ENCODE assay signal across 1 cellular context in the genomic region with DNA sequence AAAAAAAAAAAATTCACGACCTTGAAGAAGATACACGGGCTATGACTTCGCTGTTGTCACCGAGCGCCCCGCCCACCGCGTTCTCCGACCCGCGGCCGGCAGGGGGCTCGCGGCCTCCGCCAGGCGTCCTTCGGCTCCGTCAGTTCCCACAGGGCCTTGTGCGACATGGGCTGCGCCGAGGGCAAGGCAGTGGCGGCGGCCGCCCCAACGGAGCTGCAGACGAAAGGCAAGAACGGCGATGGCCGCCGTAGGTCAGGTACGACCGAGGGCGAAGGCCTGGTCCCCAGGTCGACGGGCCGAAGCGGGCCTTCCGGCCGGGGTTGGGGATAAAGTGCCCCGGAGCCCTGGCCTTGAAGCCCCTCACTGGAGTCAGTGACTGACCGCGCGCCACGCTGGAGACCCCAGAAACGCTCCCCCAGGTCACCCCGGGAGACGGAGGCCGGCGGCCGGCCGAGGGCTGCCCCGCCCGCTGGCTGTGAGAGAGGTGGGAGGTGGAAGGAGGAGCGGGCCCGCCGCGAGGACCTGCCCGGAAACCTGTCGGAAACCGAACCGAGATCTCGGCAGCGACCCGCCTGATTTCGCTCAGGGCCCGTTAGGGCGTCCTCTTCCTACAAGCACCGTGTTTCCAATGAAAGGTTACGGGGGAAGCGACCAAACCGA.
A peak's percentile ranks its signal among the peaks of the same experiment; 100 is the strongest.
TF ChIP-seq lines count a peak whose summit lies in the region.

A gene (plus strand): TSS at position 142 of the 660 bp plus-strand sequence. CDS start 24 bp downstream, at position 166.

TF ChIP-seq in HepG2, 621 proteins besides CTCF, POLR2A, EP300 and RAD21 (continued from another document and continues in another):
- TF ChIP-seq, protein P1, sequence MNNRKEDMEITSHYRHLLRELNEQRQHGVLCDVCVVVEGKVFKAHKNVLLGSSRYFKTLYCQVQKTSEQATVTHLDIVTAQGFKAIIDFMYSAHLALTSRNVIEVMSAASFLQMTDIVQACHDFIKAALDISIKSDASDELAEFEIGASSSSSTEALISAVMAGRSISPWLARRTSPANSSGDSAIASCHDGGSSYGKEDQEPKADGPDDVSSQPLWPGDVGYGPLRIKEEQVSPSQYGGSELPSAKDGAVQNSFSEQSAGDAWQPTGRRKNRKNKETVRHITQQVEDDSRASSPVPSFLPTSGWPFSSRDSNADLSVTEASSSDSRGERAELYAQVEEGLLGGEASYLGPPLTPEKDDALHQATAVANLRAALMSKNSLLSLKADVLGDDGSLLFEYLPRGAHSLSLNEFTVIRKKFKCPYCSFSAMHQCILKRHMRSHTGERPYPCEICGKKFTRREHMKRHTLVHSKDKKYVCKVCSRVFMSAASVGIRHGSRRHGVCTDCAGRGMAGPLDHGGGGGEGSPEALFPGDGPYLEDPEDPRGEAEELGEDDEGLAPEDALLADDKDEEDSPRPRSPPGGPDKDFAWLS (CRISPR knock-in tag; IDR thresholded peaks at IDR 0.05; ENCODE audit: borderline replicate concordance) = no peak
- TF ChIP-seq ZNF317 (CRISPR knock-in tag; IDR thresholded peaks at IDR 0.05) (no peak), ZNF143 (CRISPR knock-in tag; IDR thresholded peaks at IDR 0.05) (peak; percentile 48; the same call in 1 of the 2 replicates), ZFP36L1 (CRISPR knock-in tag; IDR thresholded peaks at IDR 0.05) (0 out of 2 replicates have a peak, but pooled peaks have one; percentile 31), STAG1 (CRISPR knock-in tag; IDR thresholded peaks at IDR 0.05) (peak; percentile 76), ZFY (CRISPR knock-in tag; IDR thresholded peaks at IDR 0.05) (peak; percentile 50; the same call in 1 of the 2 replicates), FOXK2 (IDR thresholded peaks at IDR 0.05) (no peak), SALL1 (CRISPR knock-in tag; IDR thresholded peaks at IDR 0.05) (peak; percentile 36), ZBTB20 (CRISPR knock-in tag; IDR thresholded peaks at IDR 0.05; ENCODE audit: borderline replicate concordance, low read depth) (no peak), ZNF891 (CRISPR knock-in tag; IDR thresholded peaks at IDR 0.05) (no peak), ZNF883 (CRISPR knock-in tag; IDR thresholded peaks at IDR 0.05; ENCODE audit: not compliant biosample characterization) (peak; percentile 66), MATR3 (CRISPR knock-in tag; IDR thresholded peaks at IDR 0.05) (no peak), ZNF788 (CRISPR knock-in tag; IDR thresholded peaks at IDR 0.05; ENCODE audit: borderline replicate concordance) (no peak), ZMYM3 (CRISPR knock-in tag; IDR thresholded peaks at IDR 0.05) (no peak), NCOA1 (CRISPR knock-in tag; IDR thresholded peaks at IDR 0.05) (no peak), ERF (CRISPR knock-in tag; IDR thresholded peaks at IDR 0.05) (no peak), ZFP82 (CRISPR knock-in tag; IDR thresholded peaks at IDR 0.05; ENCODE audit: borderline replicate concordance) (no peak), KDM5B (CRISPR knock-in tag; IDR thresholded peaks at IDR 0.05; ENCODE audit: borderline replicate concordance) (peak; percentile 22; the same call in 1 of the 2 replicates), NR2C2 (CRISPR knock-in tag; IDR thresholded peaks at IDR 0.05; ENCODE audit: borderline replicate concordance) (no peak), TGIF2 (CRISPR knock-in tag; IDR thresholded peaks at IDR 0.05) (0 out of 2 replicates have a peak, but pooled peaks have one; percentile 31), TBP (CRISPR knock-in tag; IDR thresholded peaks at IDR 0.05) (no peak), CCAR2 (optimal IDR thresholded peaks at IDR 0.05; ENCODE audit: low read depth, low read length) (no peak), GZF1 (CRISPR knock-in tag; IDR thresholded peaks at IDR 0.05) (no peak), ZNF7 (CRISPR knock-in tag; IDR thresholded peaks at IDR 0.05) (no peak)
- TF ChIP-seq, protein P2, sequence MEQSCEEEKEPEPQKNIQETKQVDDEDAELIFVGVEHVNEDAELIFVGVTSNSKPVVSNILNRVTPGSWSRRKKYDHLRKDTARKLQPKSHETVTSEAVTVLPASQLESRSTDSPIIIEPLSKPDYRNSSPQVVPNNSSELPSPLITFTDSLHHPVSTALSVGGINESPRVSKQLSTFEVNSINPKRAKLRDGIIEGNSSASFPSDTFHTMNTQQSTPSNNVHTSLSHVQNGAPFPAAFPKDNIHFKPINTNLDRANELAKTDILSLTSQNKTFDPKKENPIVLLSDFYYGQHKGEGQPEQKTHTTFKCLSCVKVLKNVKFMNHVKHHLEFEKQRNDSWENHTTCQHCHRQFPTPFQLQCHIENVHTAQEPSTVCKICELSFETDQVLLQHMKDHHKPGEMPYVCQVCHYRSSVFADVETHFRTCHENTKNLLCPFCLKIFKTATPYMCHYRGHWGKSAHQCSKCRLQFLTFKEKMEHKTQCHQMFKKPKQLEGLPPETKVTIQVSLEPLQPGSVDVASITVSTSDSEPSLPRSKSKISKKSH (CRISPR knock-in tag; IDR thresholded peaks at IDR 0.05; ENCODE audit: borderline replicate concordance) = no peak
- TF ChIP-seq, protein P3, sequence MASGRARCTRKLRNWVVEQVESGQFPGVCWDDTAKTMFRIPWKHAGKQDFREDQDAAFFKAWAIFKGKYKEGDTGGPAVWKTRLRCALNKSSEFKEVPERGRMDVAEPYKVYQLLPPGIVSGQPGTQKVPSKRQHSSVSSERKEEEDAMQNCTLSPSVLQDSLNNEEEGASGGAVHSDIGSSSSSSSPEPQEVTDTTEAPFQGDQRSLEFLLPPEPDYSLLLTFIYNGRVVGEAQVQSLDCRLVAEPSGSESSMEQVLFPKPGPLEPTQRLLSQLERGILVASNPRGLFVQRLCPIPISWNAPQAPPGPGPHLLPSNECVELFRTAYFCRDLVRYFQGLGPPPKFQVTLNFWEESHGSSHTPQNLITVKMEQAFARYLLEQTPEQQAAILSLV (CRISPR knock-in tag; IDR thresholded peaks at IDR 0.05; ENCODE audit: borderline replicate concordance) = no peak
- TF ChIP-seq, protein P4, sequence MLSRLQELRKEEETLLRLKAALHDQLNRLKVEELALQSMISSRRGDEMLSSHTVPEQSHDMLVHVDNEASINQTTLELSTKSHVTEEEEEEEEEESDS (CRISPR knock-in tag; IDR thresholded peaks at IDR 0.05; ENCODE audit: borderline replicate concordance) = no peak
- TF ChIP-seq, protein P5, sequence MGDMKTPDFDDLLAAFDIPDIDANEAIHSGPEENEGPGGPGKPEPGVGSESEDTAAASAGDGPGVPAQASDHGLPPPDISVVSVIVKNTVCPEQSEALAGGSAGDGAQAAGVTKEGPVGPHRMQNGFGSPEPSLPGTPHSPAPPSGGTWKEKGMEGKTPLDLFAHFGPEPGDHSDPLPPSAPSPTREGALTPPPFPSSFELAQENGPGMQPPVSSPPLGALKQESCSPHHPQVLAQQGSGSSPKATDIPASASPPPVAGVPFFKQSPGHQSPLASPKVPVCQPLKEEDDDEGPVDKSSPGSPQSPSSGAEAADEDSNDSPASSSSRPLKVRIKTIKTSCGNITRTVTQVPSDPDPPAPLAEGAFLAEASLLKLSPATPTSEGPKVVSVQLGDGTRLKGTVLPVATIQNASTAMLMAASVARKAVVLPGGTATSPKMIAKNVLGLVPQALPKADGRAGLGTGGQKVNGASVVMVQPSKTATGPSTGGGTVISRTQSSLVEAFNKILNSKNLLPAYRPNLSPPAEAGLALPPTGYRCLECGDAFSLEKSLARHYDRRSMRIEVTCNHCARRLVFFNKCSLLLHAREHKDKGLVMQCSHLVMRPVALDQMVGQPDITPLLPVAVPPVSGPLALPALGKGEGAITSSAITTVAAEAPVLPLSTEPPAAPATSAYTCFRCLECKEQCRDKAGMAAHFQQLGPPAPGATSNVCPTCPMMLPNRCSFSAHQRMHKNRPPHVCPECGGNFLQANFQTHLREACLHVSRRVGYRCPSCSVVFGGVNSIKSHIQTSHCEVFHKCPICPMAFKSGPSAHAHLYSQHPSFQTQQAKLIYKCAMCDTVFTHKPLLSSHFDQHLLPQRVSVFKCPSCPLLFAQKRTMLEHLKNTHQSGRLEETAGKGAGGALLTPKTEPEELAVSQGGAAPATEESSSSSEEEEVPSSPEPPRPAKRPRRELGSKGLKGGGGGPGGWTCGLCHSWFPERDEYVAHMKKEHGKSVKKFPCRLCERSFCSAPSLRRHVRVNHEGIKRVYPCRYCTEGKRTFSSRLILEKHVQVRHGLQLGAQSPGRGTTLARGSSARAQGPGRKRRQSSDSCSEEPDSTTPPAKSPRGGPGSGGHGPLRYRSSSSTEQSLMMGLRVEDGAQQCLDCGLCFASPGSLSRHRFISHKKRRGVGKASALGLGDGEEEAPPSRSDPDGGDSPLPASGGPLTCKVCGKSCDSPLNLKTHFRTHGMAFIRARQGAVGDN (CRISPR knock-in tag; IDR thresholded peaks at IDR 0.05) = peak; percentile 82
- TF ChIP-seq, protein P6, sequence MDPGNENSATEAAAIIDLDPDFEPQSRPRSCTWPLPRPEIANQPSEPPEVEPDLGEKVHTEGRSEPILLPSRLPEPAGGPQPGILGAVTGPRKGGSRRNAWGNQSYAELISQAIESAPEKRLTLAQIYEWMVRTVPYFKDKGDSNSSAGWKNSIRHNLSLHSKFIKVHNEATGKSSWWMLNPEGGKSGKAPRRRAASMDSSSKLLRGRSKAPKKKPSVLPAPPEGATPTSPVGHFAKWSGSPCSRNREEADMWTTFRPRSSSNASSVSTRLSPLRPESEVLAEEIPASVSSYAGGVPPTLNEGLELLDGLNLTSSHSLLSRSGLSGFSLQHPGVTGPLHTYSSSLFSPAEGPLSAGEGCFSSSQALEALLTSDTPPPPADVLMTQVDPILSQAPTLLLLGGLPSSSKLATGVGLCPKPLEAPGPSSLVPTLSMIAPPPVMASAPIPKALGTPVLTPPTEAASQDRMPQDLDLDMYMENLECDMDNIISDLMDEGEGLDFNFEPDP (CRISPR knock-in tag; conservative IDR thresholded peaks at IDR 0.05) = no peak
- TF ChIP-seq, protein P7, sequence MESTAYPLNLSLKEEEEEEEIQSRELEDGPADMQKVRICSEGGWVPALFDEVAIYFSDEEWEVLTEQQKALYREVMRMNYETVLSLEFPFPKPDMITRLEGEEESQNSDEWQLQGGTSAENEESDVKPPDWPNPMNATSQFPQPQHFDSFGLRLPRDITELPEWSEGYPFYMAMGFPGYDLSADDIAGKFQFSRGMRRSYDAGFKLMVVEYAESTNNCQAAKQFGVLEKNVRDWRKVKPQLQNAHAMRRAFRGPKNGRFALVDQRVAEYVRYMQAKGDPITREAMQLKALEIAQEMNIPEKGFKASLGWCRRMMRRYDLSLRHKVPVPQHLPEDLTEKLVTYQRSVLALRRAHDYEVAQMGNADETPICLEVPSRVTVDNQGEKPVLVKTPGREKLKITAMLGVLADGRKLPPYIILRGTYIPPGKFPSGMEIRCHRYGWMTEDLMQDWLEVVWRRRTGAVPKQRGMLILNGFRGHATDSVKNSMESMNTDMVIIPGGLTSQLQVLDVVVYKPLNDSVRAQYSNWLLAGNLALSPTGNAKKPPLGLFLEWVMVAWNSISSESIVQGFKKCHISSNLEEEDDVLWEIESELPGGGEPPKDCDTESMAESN (CRISPR knock-in tag; conservative IDR thresholded peaks at IDR 0.05) = 0 out of 2 replicates have a peak, but pooled peaks have one; percentile 52
- TF ChIP-seq, protein P8, sequence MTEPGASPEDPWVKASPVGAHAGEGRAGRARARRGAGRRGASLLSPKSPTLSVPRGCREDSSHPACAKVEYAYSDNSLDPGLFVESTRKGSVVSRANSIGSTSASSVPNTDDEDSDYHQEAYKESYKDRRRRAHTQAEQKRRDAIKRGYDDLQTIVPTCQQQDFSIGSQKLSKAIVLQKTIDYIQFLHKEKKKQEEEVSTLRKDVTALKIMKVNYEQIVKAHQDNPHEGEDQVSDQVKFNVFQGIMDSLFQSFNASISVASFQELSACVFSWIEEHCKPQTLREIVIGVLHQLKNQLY (CRISPR knock-in tag; IDR thresholded peaks at IDR 0.05) = no peak
- TF ChIP-seq, protein P9, sequence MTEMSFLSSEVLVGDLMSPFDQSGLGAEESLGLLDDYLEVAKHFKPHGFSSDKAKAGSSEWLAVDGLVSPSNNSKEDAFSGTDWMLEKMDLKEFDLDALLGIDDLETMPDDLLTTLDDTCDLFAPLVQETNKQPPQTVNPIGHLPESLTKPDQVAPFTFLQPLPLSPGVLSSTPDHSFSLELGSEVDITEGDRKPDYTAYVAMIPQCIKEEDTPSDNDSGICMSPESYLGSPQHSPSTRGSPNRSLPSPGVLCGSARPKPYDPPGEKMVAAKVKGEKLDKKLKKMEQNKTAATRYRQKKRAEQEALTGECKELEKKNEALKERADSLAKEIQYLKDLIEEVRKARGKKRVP (CRISPR knock-in tag; IDR thresholded peaks at IDR 0.05) = no peak
- TF ChIP-seq, protein P10, sequence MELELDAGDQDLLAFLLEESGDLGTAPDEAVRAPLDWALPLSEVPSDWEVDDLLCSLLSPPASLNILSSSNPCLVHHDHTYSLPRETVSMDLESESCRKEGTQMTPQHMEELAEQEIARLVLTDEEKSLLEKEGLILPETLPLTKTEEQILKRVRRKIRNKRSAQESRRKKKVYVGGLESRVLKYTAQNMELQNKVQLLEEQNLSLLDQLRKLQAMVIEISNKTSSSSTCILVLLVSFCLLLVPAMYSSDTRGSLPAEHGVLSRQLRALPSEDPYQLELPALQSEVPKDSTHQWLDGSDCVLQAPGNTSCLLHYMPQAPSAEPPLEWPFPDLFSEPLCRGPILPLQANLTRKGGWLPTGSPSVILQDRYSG (CRISPR knock-in tag; IDR thresholded peaks at IDR 0.05) = no peak
- TF ChIP-seq, protein P11, sequence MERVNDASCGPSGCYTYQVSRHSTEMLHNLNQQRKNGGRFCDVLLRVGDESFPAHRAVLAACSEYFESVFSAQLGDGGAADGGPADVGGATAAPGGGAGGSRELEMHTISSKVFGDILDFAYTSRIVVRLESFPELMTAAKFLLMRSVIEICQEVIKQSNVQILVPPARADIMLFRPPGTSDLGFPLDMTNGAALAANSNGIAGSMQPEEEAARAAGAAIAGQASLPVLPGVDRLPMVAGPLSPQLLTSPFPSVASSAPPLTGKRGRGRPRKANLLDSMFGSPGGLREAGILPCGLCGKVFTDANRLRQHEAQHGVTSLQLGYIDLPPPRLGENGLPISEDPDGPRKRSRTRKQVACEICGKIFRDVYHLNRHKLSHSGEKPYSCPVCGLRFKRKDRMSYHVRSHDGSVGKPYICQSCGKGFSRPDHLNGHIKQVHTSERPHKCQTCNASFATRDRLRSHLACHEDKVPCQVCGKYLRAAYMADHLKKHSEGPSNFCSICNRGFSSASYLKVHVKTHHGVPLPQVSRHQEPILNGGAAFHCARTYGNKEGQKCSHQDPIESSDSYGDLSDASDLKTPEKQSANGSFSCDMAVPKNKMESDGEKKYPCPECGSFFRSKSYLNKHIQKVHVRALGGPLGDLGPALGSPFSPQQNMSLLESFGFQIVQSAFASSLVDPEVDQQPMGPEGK (CRISPR knock-in tag; IDR thresholded peaks at IDR 0.05) = 0 out of 2 replicates have a peak, but pooled peaks have one; percentile 31
- TF ChIP-seq, protein P12, sequence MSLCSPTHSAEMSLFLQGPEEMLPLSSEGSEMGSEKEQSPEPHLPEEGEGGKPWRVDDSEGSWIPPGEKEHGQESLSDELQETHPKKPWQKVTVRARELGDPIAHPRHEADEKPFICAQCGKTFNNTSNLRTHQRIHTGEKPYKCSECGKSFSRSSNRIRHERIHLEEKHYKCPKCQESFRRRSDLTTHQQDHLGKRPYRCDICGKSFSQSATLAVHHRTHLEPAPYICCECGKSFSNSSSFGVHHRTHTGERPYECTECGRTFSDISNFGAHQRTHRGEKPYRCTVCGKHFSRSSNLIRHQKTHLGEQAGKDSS (CRISPR knock-in tag; IDR thresholded peaks at IDR 0.05; ENCODE audit: borderline replicate concordance, low read depth) = no peak
